Comparison of ENCODE assay signal across 16 cellular contexts in the genomic region with DNA sequence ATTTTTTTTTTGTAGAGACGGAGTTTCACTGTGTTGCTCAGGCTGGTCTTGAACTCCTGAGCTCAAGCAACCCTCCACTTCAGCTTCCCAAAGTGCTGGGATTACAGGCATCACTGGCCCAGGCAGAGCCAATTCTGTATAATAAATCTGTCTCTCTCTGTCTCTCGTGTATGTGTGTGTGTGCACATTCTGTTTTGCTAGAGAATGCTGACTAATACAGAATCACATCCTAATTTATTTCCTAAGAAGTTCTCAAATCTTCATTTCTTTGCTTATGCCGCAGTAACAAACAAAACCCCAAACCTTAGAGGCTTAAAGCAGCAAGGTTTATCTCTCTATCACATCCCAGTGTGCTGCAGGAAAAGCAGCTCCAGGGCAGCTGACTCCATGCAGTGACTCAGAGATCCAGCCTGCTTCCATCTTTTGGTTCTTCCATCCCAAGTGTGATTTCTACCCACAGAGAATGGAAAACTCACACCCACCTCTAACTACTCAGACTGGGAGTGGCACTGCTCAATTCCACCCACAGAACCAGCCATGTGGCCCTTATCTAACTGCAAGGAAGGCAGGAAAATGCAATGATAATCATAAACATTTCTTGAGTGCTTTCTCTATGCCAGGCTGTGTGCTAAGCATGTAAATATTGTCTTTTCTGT. TPM values are rescaled to one million over a fixed set of nuclear protein-coding genes. Genes with fewer than 3 reads are reported as not detected.
A peak's percentile ranks its signal among the peaks of the same experiment; 100 is the strongest.
DNase-seq lines count a peak whose midpoint lies in the region; ATAC-seq, FAIRE-seq and TF ChIP-seq lines count a peak whose summit lies in the region.
"Had no signal": no experiment of that assay in that cellular context is flagged by ENCODE, and none has a peak within 500 bp of the region (broad histone marks: within the 10 kb centered on the region; RNA-seq: fewer than 3 reads in every experiment).

No MANE protein-coding gene starts in this region.

- H3K4me1 Mint-ChIP-seq in dendritic cell treated with granulocyte-macrophage colony-stimulating factor and Interleukin-4, amounts not matched to agents 40 ng/mL and 50 ng/mL, for 4 days (ENCODE audit: low read depth): peaks cover 59% of the 10 kb centered on the region
- peaks cover 7% of the 10 kb centered on the region for H3K4me1 Mint-ChIP-seq in T-helper 17 cell
- H3K4me1 Mint-ChIP-seq: endodermal cell, memory B cell had no signal

- intact Hi-C loops in dendritic cell treated with granulocyte-macrophage colony-stimulating factor and Interleukin-4, amounts not matched to agents 40 ng/mL and 50 ng/mL, for 4 days (cut with micrococcal nuclease): no loop called here

- H3K9me3 Mint-ChIP-seq in dendritic cell treated with granulocyte-macrophage colony-stimulating factor and Interleukin-4, amounts not matched to agents 40 ng/mL and 50 ng/mL, for 4 days: no peaks in the 10 kb centered on the region
- H3K9me3 Mint-ChIP-seq: endodermal cell, memory B cell had no signal

- no peaks in the 10 kb centered on the region for H3K9me3 ChIP-seq in A549
- no peaks in the 10 kb centered on the region for H3K9me3 ChIP-seq in T-helper 17 cell (ENCODE audit: control insufficient read depth, low read length, poor library complexity, severe bottlenecking)

- FAIRE-seq in A549 (lab: Jason Lieb, UNC): no peak
- FAIRE-seq: urothelium cell line had no signal

- H3K4me2 ChIP-seq in A549: no peak overlapping the region

- 83% methylated on average over 3 of the region's 3 CpGs for WGBS in A549 (ENCODE audit: missing lambda C conversion rate)

- DNase-seq in A549 (ENCODE audit: low read depth in 1 of 2, low spot score in 1 of 2): no peak
- DNase-seq in NCI-H226: peak; percentile 84
- peak in 29 of 56 donors; percentile 15 to 80 (median 50) for DNase-seq in nucleus accumbens (lab: John Stamatoyannopoulos, UW)
- no peak for DNase-seq in NOMO-1 treated with DMSO at 0.1 percent for 48 hours (lab: John Stamatoyannopoulos, UW; ENCODE audit: unreplicated experiment)
- DNase-seq in NCI-H510A (lab: John Stamatoyannopoulos, UW): no peak
- no peak for DNase-seq in T-helper 17 cell
- no peak for DNase-seq in NCI-H2196 treated with DMSO at 0.1 percent for 48 hours (lab: John Stamatoyannopoulos, UW; ENCODE audit: unreplicated experiment)
- DNase-seq: activated CD8-positive, alpha-beta memory T cell treated with anti-CD3 and anti-CD28 coated beads, Interleukin-2, amount 50 U/mL, for 48 hours; DND-41; endodermal cell; NCI-H1092 had no signal

- no peak for TF ChIP-seq CTCF in A549 (IDR thresholded peaks at IDR 0.05)

- H3K4me1 ChIP-seq in A549: no peaks in the 10 kb centered on the region

- peaks cover 38% of the 10 kb centered on the region for H3K36me3 Mint-ChIP-seq in dendritic cell treated with granulocyte-macrophage colony-stimulating factor and Interleukin-4, amounts not matched to agents 40 ng/mL and 50 ng/mL, for 4 days (ENCODE audit: low read depth)
- H3K36me3 Mint-ChIP-seq in T-helper 17 cell (ENCODE audit: low read depth): peaks cover 2% of the 10 kb centered on the region

- H3K27me3 Mint-ChIP-seq in dendritic cell treated with granulocyte-macrophage colony-stimulating factor and Interleukin-4, amounts not matched to agents 40 ng/mL and 50 ng/mL, for 4 days: peaks cover 10% of the 10 kb centered on the region
- no peaks in the 10 kb centered on the region for H3K27me3 Mint-ChIP-seq in T-helper 17 cell
- H3K27me3 Mint-ChIP-seq: memory B cell had no signal

- no peak overlapping the region for H3K27ac ChIP-seq in A549

- peak overlapping the region; percentile 89 for H3K27ac Mint-ChIP-seq in dendritic cell treated with granulocyte-macrophage colony-stimulating factor and Interleukin-4, amounts not matched to agents 40 ng/mL and 50 ng/mL, for 4 days
- no peak overlapping the region for H3K27ac Mint-ChIP-seq in T-helper 17 cell
- H3K27ac Mint-ChIP-seq: endodermal cell, memory B cell had no signal

- H3K4me3 Mint-ChIP-seq in dendritic cell treated with granulocyte-macrophage colony-stimulating factor and Interleukin-4, amounts not matched to agents 40 ng/mL and 50 ng/mL, for 4 days: no peak overlapping the region
- H3K4me3 Mint-ChIP-seq in T-helper 17 cell: no peak overlapping the region
- H3K4me3 Mint-ChIP-seq: endodermal cell, memory B cell had no signal

- TF ChIP-seq POLR2A in A549 (IDR thresholded peaks at IDR 0.05; ENCODE audit: low read length): no peak

- POLR2A ChIA-PET in A549 (lab: Yijun Ruan, JAX): no interaction called here

- no peak overlapping the region for H3K4me3 ChIP-seq in A549

- TF ChIP-seq RAD21 in A549 (conservative IDR thresholded peaks at IDR 0.05 in 1 of 2, IDR thresholded peaks at IDR 0.05 in 1 of 2): no peak

- ATAC-seq in A549: no peak
- ATAC-seq in T-helper 17 cell: no peak
- ATAC-seq: SK-N-SH treated with all-trans-retinoic acid at 6 μM for 48 hours had no signal

- CTCF ChIA-PET in A549 (lab: Yijun Ruan, JAX): interaction anchor here (0.7 to 8.2 kb wide), 7 partner anchors 28 to 206 kb away, joined by 3 to 59 read pairs (median 4); no protein-coding TSS in a partner anchor

- TF ChIP-seq EP300 in A549 (IDR thresholded peaks at IDR 0.05): no peak

TF ChIP-seq in A549, 52 proteins besides CTCF, POLR2A, EP300 and RAD21:
- no peak for TF ChIP-seq HOXA7 (CRISPR knock-in tag; IDR thresholded peaks at IDR 0.05)
- TF ChIP-seq MAFK (IDR thresholded peaks at IDR 0.05; ENCODE audit: partially characterized antibody): peak; percentile 60

RNA-seq across cellular contexts. Expression of a gene that starts 35.1 kb away (rescaled TPM):
- polyA plus RNA-seq in A549 (2011; rRNA removed): 0.03 TPM in 1 of 2 replicates, not detected in the other
- polyA plus RNA-seq in A549 (2012; cell fraction: cytosol; rRNA removed): 0.04 and 0.09 TPM in 2 replicates
- 0.07 TPM in 2 replicates for polyA plus RNA-seq in A549 (2012; cell fraction: nucleus; rRNA removed)
- 0.04 to 0.13 TPM in 2 of 3 replicates, not detected in the other for polyA plus RNA-seq in A549 (2017; fragmentation: RNase III; extraction: RNeasy Plus Mini Kit Qiagen cat#74134 plus additional on column Dnase treatment)
- not detected in 2 replicates for polyA minus RNA-seq in A549 (2011; rRNA and poly(A)+ RNA removed)
- not detected for total RNA-seq in T-helper 17 cell
- total RNA-seq: osteocyte had no signal

RNA-seq across cellular contexts. Expression of a gene that starts 43.6 kb away (rescaled TPM):
- polyA plus RNA-seq in A549 (2011; rRNA removed) (76.4 and 106 TPM in 2 replicates), A549 (2017; fragmentation: RNase III; extraction: RNeasy Plus Mini Kit Qiagen cat#74134 plus additional on column Dnase treatment) (43.1 to 44.4 TPM (median 43.8 TPM) in 3 replicates)
- 86.4 and 102 TPM in 2 replicates for polyA plus RNA-seq in A549 (2012; cell fraction: cytosol; rRNA removed)
- polyA plus RNA-seq in A549 (2012; cell fraction: nucleus; rRNA removed): 63.2 and 70.2 TPM in 2 replicates
- 77.1 and 82.6 TPM in 2 replicates for polyA minus RNA-seq in A549 (2011; rRNA and poly(A)+ RNA removed)
- total RNA-seq in T-helper 17 cell: 10 to 100 TPM; 31.1 to 32.7 TPM

RNA-seq across cellular contexts. Expression of a gene that starts 43.7 kb away (rescaled TPM):
- 56.7 and 72.9 TPM in 2 replicates for polyA plus RNA-seq in A549 (2011; rRNA removed)
- polyA plus RNA-seq in A549 (2012; cell fraction: cytosol; rRNA removed): 64.0 and 66.7 TPM in 2 replicates
- 107 and 125 TPM in 2 replicates for polyA plus RNA-seq in A549 (2012; cell fraction: nucleus; rRNA removed)
- 62.9 to 69.1 TPM (median 67.5 TPM) in 3 replicates for polyA plus RNA-seq in A549 (2017; fragmentation: RNase III; extraction: RNeasy Plus Mini Kit Qiagen cat#74134 plus additional on column Dnase treatment)
- 68.1 and 88.4 TPM in 2 replicates for polyA minus RNA-seq in A549 (2011; rRNA and poly(A)+ RNA removed)
- 100 to 1,000 TPM in 1 of 2 donors, 10 to 100 TPM in 1; 94.7 to 104 TPM for total RNA-seq in T-helper 17 cell

Comparison
In these comparisons a context has a peak if more than half of its experiments do, and no peak if none do; other contexts are left out.
1. DNase-seq: peak in NCI-H226 (single experiment) and nucleus accumbens (29 of 56); none in A549 (0 of 2), NOMO-1 treated with DMSO at 0.1 percent for 48 hours (single experiment), NCI-H510A (single experiment), T-helper 17 cell (0 of 3) and NCI-H2196 treated with DMSO at 0.1 percent for 48 hours (single experiment).